In the genomic region with DNA sequence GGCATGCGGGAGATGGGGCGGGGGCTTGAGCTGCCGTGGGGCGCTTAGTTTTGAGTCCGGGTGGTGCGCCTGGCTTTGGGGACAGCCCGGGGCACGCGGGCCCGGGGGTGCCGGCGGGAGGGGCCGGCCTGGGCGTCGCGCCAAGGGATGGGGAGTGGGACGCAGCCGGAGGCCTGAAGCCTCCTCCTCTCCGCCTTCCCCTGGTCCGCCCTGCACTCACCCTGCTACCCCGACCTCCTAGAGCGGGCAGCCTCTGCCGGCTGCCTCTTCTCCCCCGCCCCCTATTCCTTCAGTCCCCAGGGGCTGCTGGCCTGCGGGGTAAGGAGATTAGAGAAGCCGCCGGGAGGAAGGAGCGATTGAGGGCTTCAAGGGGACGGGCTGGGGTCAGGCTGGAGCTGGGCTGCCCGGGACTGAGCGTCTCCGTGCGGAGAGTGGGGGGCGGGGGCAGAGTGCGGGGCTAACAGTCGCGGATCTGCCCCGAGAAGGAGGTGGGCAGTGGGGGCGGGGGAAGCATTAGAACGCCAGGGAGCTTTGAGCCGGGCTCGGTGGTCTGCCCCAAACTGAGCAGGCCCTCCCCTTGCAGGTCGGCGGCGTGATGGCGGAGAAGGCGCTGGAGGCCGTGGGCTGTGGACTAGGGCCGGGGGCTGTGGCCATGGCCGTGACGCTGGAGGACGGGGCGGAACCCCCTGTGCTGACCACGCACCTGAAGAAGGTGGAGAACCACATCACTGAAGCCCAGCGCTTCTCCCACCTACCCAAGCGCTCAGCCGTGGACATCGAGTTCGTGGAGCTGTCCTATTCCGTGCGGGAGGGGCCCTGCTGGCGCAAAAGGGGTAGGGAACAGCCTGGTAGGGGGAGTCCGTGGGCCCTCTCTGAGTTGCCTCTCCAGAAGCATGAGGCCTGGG, we compare ENCODE assay signal across 8 cellular contexts. TPM values are rescaled to one million over a fixed set of nuclear protein-coding genes. Genes with fewer than 3 reads are reported as not detected.
DNase-seq lines count a peak whose midpoint lies in the region; FAIRE-seq and TF ChIP-seq lines count a peak whose summit lies in the region.

No MANE protein-coding gene starts in this region.

- H2BK120ac ChIP-seq in mesenchymal stem cell (ENCODE audit: low read depth, low read length): no peak overlapping the region

- no peak for TF ChIP-seq CTCF in A673 (conservative IDR thresholded peaks at IDR 0.05; ENCODE audit: low read depth, low read length)
- no peak for TF ChIP-seq CTCF in HL-60 (IDR thresholded peaks at IDR 0.05; ENCODE audit: insufficient read depth, low read length)
- no peak for TF ChIP-seq CTCF in MCF 10A (IDR thresholded peaks at IDR 0.05; ENCODE audit: unreplicated experiment)

- H3K4me3 ChIP-seq in A673 (ENCODE audit: low read depth, low read length, poor library complexity, severe bottlenecking) (peak overlapping the region; percentile 58), HL-60 (replicated peaks; ENCODE audit: insufficient read depth, low read length) (peak overlapping the region; percentile 52), mesenchymal stem cell (ENCODE audit: insufficient read depth in 1 of 2, low read depth in 1 of 2, low read length in 2 of 2) (peak overlapping the region; percentile 66 to 78)

- BruUV-seq in A673 (replicated peaks; lab: Mats Ljungman, UMichigan) (no TSS peak), MCF 10A (replicated peaks; lab: Mats Ljungman, UMichigan) (no TSS peak)

- peak overlapping the region; percentile 8 for H2BK15ac ChIP-seq in mesenchymal stem cell (ENCODE audit: low read depth, poor library complexity, severe bottlenecking)

- H2BK5ac ChIP-seq in mesenchymal stem cell (ENCODE audit: low read depth, low read length, poor library complexity, severe bottlenecking): no peak overlapping the region

- H4K8ac ChIP-seq in mesenchymal stem cell (ENCODE audit: low read length): no peak overlapping the region

- peak overlapping the region in 1 of 2 experiments; percentile 43 for H3K18ac ChIP-seq in mesenchymal stem cell (ENCODE audit: low read depth in 1 of 2, low read length in 2 of 2)

- peaks cover 10% of the 10 kb centered on the region for H3K4me1 ChIP-seq in A673 (ENCODE audit: insufficient read depth, low read length, poor library complexity, severe bottlenecking)
- peaks cover 18% of the 10 kb centered on the region for H3K4me1 ChIP-seq in mesenchymal stem cell (ENCODE audit: control insufficient read depth, insufficient read depth, low read depth, low read length)

- no peaks in the 10 kb centered on the region for H3K9me3 Mint-ChIP-seq in MCF 10A (ENCODE audit: unreplicated experiment)

- H3K27ac ChIP-seq in A673 (ENCODE audit: low read depth, low read length, poor library complexity, severe bottlenecking): no peak overlapping the region
- no peak overlapping the region for H3K27ac ChIP-seq in HL-60 (replicated peaks)
- no peak overlapping the region for H3K27ac ChIP-seq in mesenchymal stem cell (ENCODE audit: low read length, poor library complexity, severe bottlenecking)

- H3K36me3 Mint-ChIP-seq in MCF 10A (ENCODE audit: insufficient read depth, unreplicated experiment): no peaks in the 10 kb centered on the region

- H3K36me3 ChIP-seq in A673 (ENCODE audit: insufficient read depth, low read length, poor library complexity, severe bottlenecking) (no peaks in the 10 kb centered on the region), mesenchymal stem cell (ENCODE audit: control insufficient read depth in 1 of 2, insufficient read depth in 2 of 2, low read depth in 1 of 2, low read length in 2 of 2) (no peaks in the 10 kb centered on the region)

- H3K79me1 ChIP-seq in mesenchymal stem cell (replicated peaks; ENCODE audit: low read length, poor library complexity, severe bottlenecking): no peaks in the 10 kb centered on the region

- peaks cover 5% of the 10 kb centered on the region for H3K27me3 ChIP-seq in A673 (replicated peaks; ENCODE audit: insufficient read depth, low read depth, low read length, poor library complexity)
- peaks cover 36% of the 10 kb centered on the region for H3K27me3 ChIP-seq in HL-60 (ENCODE audit: insufficient read depth, poor library complexity, severe bottlenecking)
- peaks cover 61 to 82% of the 10 kb centered on the region in 2 experiments for H3K27me3 ChIP-seq in mesenchymal stem cell (ENCODE audit: control insufficient read depth in 1 of 2, insufficient read depth in 1 of 2, low read length in 2 of 2)

- peak overlapping the region; percentile 90 for H2AFZ ChIP-seq in mesenchymal stem cell (ENCODE audit: low read depth, low read length)

- H3K4me2 ChIP-seq in mesenchymal stem cell (ENCODE audit: low read length, poor library complexity, severe bottlenecking): peak overlapping the region; percentile 99

- H3K4me1 Mint-ChIP-seq in MCF 10A (ENCODE audit: insufficient read depth, unreplicated experiment): no peaks in the 10 kb centered on the region

- peak; percentile 58 for DNase-seq in A673 (ENCODE audit: low spot score)
- no peak for DNase-seq in HL-60 (ENCODE audit: low read depth in 1 of 2, low spot score in 1 of 2)
- DNase-seq in MCF 10A (ENCODE audit: unreplicated experiment): no peak
- DNase-seq in mesenchymal stem cell: no peak
- DNase-seq in urothelium cell line (ENCODE audit: low spot score): peak; percentile 20
- DNase-seq in HUDEP-2 (lab: John Stamatoyannopoulos, UW; ENCODE audit: unreplicated experiment in 76 of 76): no peak
- no peak for DNase-seq in SHP77 treated with DMSO at 0.1 percent for 48 hours (lab: John Stamatoyannopoulos, UW)
- no peak for DNase-seq in Ammon's horn (ENCODE audit: low spot score)

- intact Hi-C loops in A673 (cut with micrococcal nuclease; ENCODE audit: unreplicated experiment) (no loop called here), MCF 10A (cut with micrococcal nuclease) (no loop called here)

- no peak overlapping the region for H3K4ac ChIP-seq in mesenchymal stem cell (ENCODE audit: low read depth in 1 of 2, low read length in 2 of 2)

- H2BK12ac ChIP-seq in mesenchymal stem cell (ENCODE audit: low read length in 2 of 2): peak overlapping the region in 1 of 2 experiments; percentile 10

- H2AK5ac ChIP-seq in mesenchymal stem cell (ENCODE audit: low read length, severe bottlenecking): no peak overlapping the region

- no peak overlapping the region for H3K9ac ChIP-seq in mesenchymal stem cell (ENCODE audit: low read length)

- WGBS in mesenchymal stem cell: 10% methylated on average over 43 of the region's 63 CpGs

- H4K91ac ChIP-seq in mesenchymal stem cell (ENCODE audit: low read length): no peak overlapping the region

- H3K4me3 Mint-ChIP-seq in MCF 10A (ENCODE audit: unreplicated experiment): peak overlapping the region; percentile 67

- H3K27me3 Mint-ChIP-seq in MCF 10A (ENCODE audit: insufficient read depth, unreplicated experiment): peaks cover 16% of the 10 kb centered on the region

- peak overlapping the region in 1 of 2 experiments; percentile 96 for H3K23ac ChIP-seq in mesenchymal stem cell (ENCODE audit: low read length in 2 of 2)

- no peak overlapping the region for H3K27ac Mint-ChIP-seq in MCF 10A (ENCODE audit: low read depth, unreplicated experiment)

- FAIRE-seq in urothelium cell line (lab: Jason Lieb, UNC): no peak

- H3K14ac ChIP-seq in mesenchymal stem cell (ENCODE audit: low read length in 2 of 2): peak overlapping the region in 1 of 2 experiments; percentile 64

- H3K9me3 ChIP-seq in A673 (ENCODE audit: low read depth, low read length, poor library complexity, severe bottlenecking): no peaks in the 10 kb centered on the region
- no peaks in the 10 kb centered on the region for H3K9me3 ChIP-seq in mesenchymal stem cell (ENCODE audit: control insufficient read depth, low read length)

- POLR2A ChIA-PET in A673 (lab: Charles Lee; ENCODE audit: low non-redundant PET) (interaction anchor here (1.0 kb wide), 1 partner anchor 28 kb away, joined by 5 read pairs; the partner anchor contains the start of gene HINFP), MCF 10A (lab: Yijun Ruan, JAX) (interaction anchor here (0.6 to 1.2 kb wide), 2 partner anchors 56 to 80 kb away, joined by 3 to 4 read pairs; no protein-coding TSS in a partner anchor)

- CTCF ChIA-PET in A673 (lab: Charles Lee): no interaction called here
- CTCF ChIA-PET in MCF 10A (lab: Yijun Ruan, JAX): interaction anchor here (0.6 to 2.4 kb wide), 3 partner anchors 14 to 47 kb away, joined by 3 to 10 read pairs (median 4); no protein-coding TSS in a partner anchor

RNA-seq across cellular contexts. Expression of gene ABCG4, which starts 0.8 kb away (rescaled TPM):
- total RNA-seq in A673 (2021): 0.33 TPM in 1 of 2 replicates, not detected in the other
- total RNA-seq in MCF 10A (2022): not detected in 2 replicates
- 0.37 TPM for polyA plus RNA-seq in mesenchymal stem cell (2013, experiment 1 of 2)
- polyA plus RNA-seq in mesenchymal stem cell (2013, experiment 2 of 2): 0.23 TPM

RNA-seq across cellular contexts. Expression of gene NLRX1, which starts 18.9 kb away (rescaled TPM):
- total RNA-seq in A673 (2021) (1.4 and 2.7 TPM in 2 replicates), MCF 10A (2022) (16.7 and 18.9 TPM in 2 replicates)
- polyA plus RNA-seq in mesenchymal stem cell (2013, experiment 1 of 2): 3.9 TPM
- 3.9 TPM for polyA plus RNA-seq in mesenchymal stem cell (2013, experiment 2 of 2)

RNA-seq across cellular contexts. Expression of gene HINFP, which starts 28.2 kb away (rescaled TPM):
- total RNA-seq in A673 (2021) (31.7 and 31.9 TPM in 2 replicates), MCF 10A (2022) (23.4 and 26.2 TPM in 2 replicates)
- polyA plus RNA-seq in mesenchymal stem cell (2013, experiment 1 of 2): 13.5 TPM
- 13.2 TPM for polyA plus RNA-seq in mesenchymal stem cell (2013, experiment 2 of 2)

RNA-seq across cellular contexts. Expression of gene NHERF4, which starts 35.7 kb away (rescaled TPM):
- total RNA-seq in A673 (2021): not detected in 2 replicates
- total RNA-seq in MCF 10A (2022): 0.20 TPM in 1 of 2 replicates, not detected in the other
- polyA plus RNA-seq in mesenchymal stem cell (2013, experiment 1 of 2): not detected
- polyA plus RNA-seq in mesenchymal stem cell (2013, experiment 2 of 2): not detected

RNA-seq across cellular contexts. Expression of gene C2CD2L, which starts 42.5 kb away (rescaled TPM):
- total RNA-seq in A673 (2021) (17.1 and 17.8 TPM in 2 replicates), MCF 10A (2022) (13.5 and 15.4 TPM in 2 replicates)
- 7.7 TPM for polyA plus RNA-seq in mesenchymal stem cell (2013, experiment 1 of 2)
- 7.4 TPM for polyA plus RNA-seq in mesenchymal stem cell (2013, experiment 2 of 2)

Comparison
In these comparisons a context has a peak if more than half of its experiments do, and no peak if none do; other contexts are left out.
1. DNase-seq: peak in A673 (single experiment) and urothelium cell line (single experiment); none in HL-60 (0 of 2), MCF 10A (single experiment), mesenchymal stem cell (single experiment), HUDEP-2 (0 of 76), SHP77 treated with DMSO at 0.1 percent for 48 hours (single experiment) and Ammon's horn (single experiment).
2. Peak in every context shown above with its lines, with median percentiles within 50 percentile points of each other: H3K4me3 ChIP-seq.